8 cellular contexts compared by ENCODE assay signal in genomic region chr1:28248273-28249012, GRCh38. TPM values are rescaled to one million over a fixed set of nuclear protein-coding genes. Genes with fewer than 3 reads are reported as not detected.
DNase-seq lines count a peak whose midpoint lies in the region; ATAC-seq and TF ChIP-seq lines count a peak whose summit lies in the region.

No MANE protein-coding gene starts in this region.

- POLR2A ChIA-PET in GM10248 (lab: Yijun Ruan, JAX) = interaction anchor here (1.3 to 1.8 kb wide), 3 partner anchors 10 to 333 kb away, joined by 5 to 9 read pairs (median 6); partner anchors contain the start of gene ATP5IF1

- H3K9ac ChIP-seq in MM.1S (ENCODE audit: low read length) = peak overlapping the region; percentile 67

- H3K27me3 Mint-ChIP-seq in activated naive CD4-positive, alpha-beta T cell treated with anti-CD3 and anti-CD28 coated beads, Interleukin-2, amount 10 ng/mL, durations not matched to agents 7 days and 5 days = no peaks in the 10 kb centered on the region

- H3K27me3 ChIP-seq in MM.1S (replicated peaks; ENCODE audit: insufficient read depth, low read length) = no peaks in the 10 kb centered on the region

- no peak for ATAC-seq in HG03565 (IDR thresholded peaks at IDR 0.05; ENCODE audit: unreplicated experiment)

- peak overlapping the region; percentile 83 for H2AFZ ChIP-seq in MM.1S (ENCODE audit: low read length)

- CTCF ChIA-PET in GM10248 (lab: Yijun Ruan, JAX) = interaction anchor here (0.7 to 4.3 kb wide), 54 partner anchors 12 to 629 kb away, joined by 3 to 111 read pairs (median 4); partner anchors contain the start of genes ATP5IF1, GMEB1, MED18 and PHACTR4
- CTCF ChIA-PET in activated naive CD4-positive, alpha-beta T cell treated with anti-CD3 and anti-CD28 coated beads, Interleukin-2, amount 10 ng/mL, durations not matched to agents 7 days and 5 days (lab: Charles Lee) = interaction anchor here (0.6 to 2.8 kb wide), 37 partner anchors 9 to 629 kb away, joined by 3 to 31 read pairs (median 4); partner anchors contain the start of genes ATP5IF1, MED18 and SESN2

- no peaks in the 10 kb centered on the region for H3K36me3 ChIP-seq in MM.1S (replicated peaks; ENCODE audit: insufficient read depth, low read length)

- H4K20me1 ChIP-seq in MM.1S (ENCODE audit: insufficient read depth, low read length) = no peaks in the 10 kb centered on the region

- H3F3A ChIP-seq in MM.1S (ENCODE audit: insufficient read depth, low read length) = peaks cover 56% of the 10 kb centered on the region

- peak overlapping the region; percentile 91 for H3K4me3 Mint-ChIP-seq in activated naive CD4-positive, alpha-beta T cell treated with anti-CD3 and anti-CD28 coated beads, Interleukin-2, amount 10 ng/mL, durations not matched to agents 7 days and 5 days

- H3K4me3 ChIP-seq in MM.1S (ENCODE audit: low read length) = peak overlapping the region; percentile 47

- H3K4me1 Mint-ChIP-seq in activated naive CD4-positive, alpha-beta T cell treated with anti-CD3 and anti-CD28 coated beads, Interleukin-2, amount 10 ng/mL, durations not matched to agents 7 days and 5 days = peaks cover 53% of the 10 kb centered on the region

- H3K36me3 Mint-ChIP-seq in activated naive CD4-positive, alpha-beta T cell treated with anti-CD3 and anti-CD28 coated beads, Interleukin-2, amount 10 ng/mL, durations not matched to agents 7 days and 5 days = peaks cover 3% of the 10 kb centered on the region

- H3K9me2 ChIP-seq in MM.1S (replicated peaks; ENCODE audit: insufficient read depth, low read length) = no peaks in the 10 kb centered on the region

- no peaks in the 10 kb centered on the region for H3K79me2 ChIP-seq in MM.1S (ENCODE audit: low read length)

- peak; percentile 92 for TF ChIP-seq CTCF in GM10248 (IDR thresholded peaks at IDR 0.05; ENCODE audit: control extremely low read depth, extremely low read depth, low read depth, missing control alignments)
- peak; percentile 97 for TF ChIP-seq CTCF in MM.1S (IDR thresholded peaks at IDR 0.05; ENCODE audit: low read length)

- H3K9me3 ChIP-seq in MM.1S (replicated peaks; ENCODE audit: insufficient read depth, low read length) = no peaks in the 10 kb centered on the region

- H3K4me1 ChIP-seq in MM.1S (ENCODE audit: low read length) = peaks cover 46% of the 10 kb centered on the region

- peak overlapping the region; percentile 85 for H3K4me2 ChIP-seq in MM.1S (ENCODE audit: low read depth, low read length)

- H3K27ac ChIP-seq in MM.1S (ENCODE audit: low read length) (peak overlapping the region; percentile 89), substantia nigra (ENCODE audit: low read depth, low read length, poor library complexity, severe bottlenecking) (peak overlapping the region; percentile 81)

- in situ Hi-C loops in SK-MEL-5 (cut with HindIII; ENCODE audit: low pct_unique_long_range_greater_than_20kb, low sequenced_read_pairs) = no loop called here

- peak; percentile 70 for DNase-seq in GM10248 (ENCODE audit: extremely low spot score)
- DNase-seq in MM.1S = peak; percentile 82
- DNase-seq in SK-MEL-5 (ENCODE audit: low read depth, low spot score) = peak; percentile 83
- DNase-seq in activated naive CD4-positive, alpha-beta T cell treated with anti-CD3 and anti-CD28 coated beads, Interleukin-2, amount 10 ng/mL, durations not matched to agents 7 days and 5 days = peak; percentile 90
- peak; percentile 75 for DNase-seq in germinal center (ENCODE audit: low spot score)
- DNase-seq in occipital lobe (lab: John Stamatoyannopoulos, UW) = peak; percentile 71
- DNase-seq in substantia nigra (lab: John Stamatoyannopoulos, UW) = peak in 45 of 49 donors; percentile 5 to 80 (median 62)

- peak overlapping the region; percentile 98 for H3K27ac Mint-ChIP-seq in activated naive CD4-positive, alpha-beta T cell treated with anti-CD3 and anti-CD28 coated beads, Interleukin-2, amount 10 ng/mL, durations not matched to agents 7 days and 5 days

- H3K9me3 Mint-ChIP-seq in activated naive CD4-positive, alpha-beta T cell treated with anti-CD3 and anti-CD28 coated beads, Interleukin-2, amount 10 ng/mL, durations not matched to agents 7 days and 5 days = no peaks in the 10 kb centered on the region

RNA-seq across cellular contexts. Expression of gene SESN2, which starts 10.9 kb away (rescaled TPM):
- 33.5 and 43.1 TPM in 2 replicates for total RNA-seq in SK-MEL-5 (2014; rRNA removed; shearing (Covaris generic))
- 89.7 and 99.2 TPM in 2 replicates for polyA plus RNA-seq in SK-MEL-5 (2015; cell fraction: cytosol; rRNA removed)
- 63.3 and 64.8 TPM in 2 replicates for polyA plus RNA-seq in SK-MEL-5 (2015; cell fraction: nucleus; rRNA removed)
- total RNA-seq in occipital lobe = 5.1 TPM

RNA-seq across cellular contexts. Expression of gene ATP5IF1, which starts 12.5 kb away (rescaled TPM):
- total RNA-seq in SK-MEL-5 (2014; rRNA removed; shearing (Covaris generic)) = 34.9 and 37.2 TPM in 2 replicates
- polyA plus RNA-seq in SK-MEL-5 (2015; cell fraction: cytosol; rRNA removed) = 53.3 and 98.9 TPM in 2 replicates
- polyA plus RNA-seq in SK-MEL-5 (2015; cell fraction: nucleus; rRNA removed) = 33.2 and 43.8 TPM in 2 replicates
- total RNA-seq in occipital lobe = 34.5 TPM

RNA-seq across cellular contexts. Expression of gene DNAJC8, which starts 15.6 kb away (rescaled TPM):
- 133 and 136 TPM in 2 replicates for total RNA-seq in SK-MEL-5 (2014; rRNA removed; shearing (Covaris generic))
- 86.1 and 98.8 TPM in 2 replicates for polyA plus RNA-seq in SK-MEL-5 (2015; cell fraction: cytosol; rRNA removed)
- 91.1 and 136 TPM in 2 replicates for polyA plus RNA-seq in SK-MEL-5 (2015; cell fraction: nucleus; rRNA removed)
- 36.7 TPM for total RNA-seq in occipital lobe
